3 cellular contexts compared by ENCODE assay signal in the genomic region with DNA sequence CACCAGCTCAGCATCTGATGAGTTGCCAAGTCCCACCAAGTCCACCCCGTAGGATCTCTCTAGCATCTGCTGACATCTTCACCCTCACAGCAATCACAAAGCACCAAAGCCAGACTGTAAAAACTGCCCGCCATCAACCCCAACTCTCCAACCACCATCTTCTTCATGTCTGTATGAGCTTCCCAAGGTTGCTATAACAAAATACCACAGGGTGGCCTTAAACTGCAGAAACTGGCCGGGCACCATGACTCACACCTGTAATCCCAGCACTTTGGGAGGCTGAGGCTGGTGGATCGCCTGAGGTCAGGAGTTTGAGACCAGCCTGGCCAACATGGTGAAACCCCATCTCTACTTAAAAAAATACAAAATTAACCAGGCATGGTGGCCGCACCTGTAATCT. TPM values are rescaled to one million over a fixed set of nuclear protein-coding genes. Genes with fewer than 3 reads are reported as not detected.
"Had no signal": no experiment of that assay in that cellular context is flagged by ENCODE, and none has a peak within 500 bp of the region (broad histone marks: within the 10 kb centered on the region; RNA-seq: fewer than 3 reads in every experiment).

No MANE protein-coding gene starts in this region.

RNA-seq across cellular contexts. Expression of a gene that starts 25.3 kb away (rescaled TPM):
- total RNA-seq: mammary epithelial cell had no signal
- polyA plus RNA-seq: immature natural killer cell, keratinocyte had no signal
